Comparison of ENCODE assay signal across 29 cellular contexts in genomic region chr9:840343-840742, GRCh38. TPM values are rescaled to one million over a fixed set of nuclear protein-coding genes. Genes with fewer than 3 reads are reported as not detected.
DNase-seq lines count a peak whose midpoint lies in the region; ATAC-seq and TF ChIP-seq lines count a peak whose summit lies in the region.
"Had no signal": no experiment of that assay in that cellular context is flagged by ENCODE, and none has a peak within 500 bp of the region (broad histone marks: within the 10 kb centered on the region; RNA-seq: fewer than 3 reads in every experiment).

No MANE protein-coding gene starts in this region.

- ATAC-seq in GM23338 (peak; percentile 80), memory B cell (ENCODE audit: low read depth) (no peak), GM19467 (IDR thresholded peaks at IDR 0.05; ENCODE audit: unreplicated experiment) (no peak)
- no peak for ATAC-seq in activated CD8-positive, alpha-beta T cell treated with anti-CD3 and anti-CD28 coated beads for 36 hours
- ATAC-seq: activated T-helper 17 cell treated with anti-CD3 and anti-CD28 coated beads, Interleukin-2, amount 50 U/mL, for 72 hours had no signal

- H3K9me2 ChIP-seq in GM23338 (ENCODE audit: insufficient read depth) = no peaks in the 10 kb centered on the region

- H3F3A ChIP-seq in GM23338 (replicated peaks; ENCODE audit: low read depth) = peaks cover 17% of the 10 kb centered on the region

- POLR2A ChIA-PET in A673 (lab: Charles Lee; ENCODE audit: low non-redundant PET) = no interaction called here
- POLR2A ChIA-PET in activated CD8-positive, alpha-beta T cell treated with anti-CD3 and anti-CD28 coated beads for 36 hours (lab: Charles Lee) = no interaction called here

- H3K4me1 Mint-ChIP-seq in GM23338 (peaks cover 18% of the 10 kb centered on the region), memory B cell (peaks cover 4% of the 10 kb centered on the region)
- peaks cover 11% of the 10 kb centered on the region for H3K4me1 Mint-ChIP-seq in activated CD8-positive, alpha-beta T cell treated with anti-CD3 and anti-CD28 coated beads for 36 hours (ENCODE audit: low read depth)
- H3K4me1 Mint-ChIP-seq: activated T-helper 17 cell treated with anti-CD3 and anti-CD28 coated beads, Interleukin-2, amount 50 U/mL, for 72 hours had no signal

- no peaks in the 10 kb centered on the region for H3K79me2 ChIP-seq in GM23338 (replicated peaks; ENCODE audit: insufficient read depth)

- H3K4me3 Mint-ChIP-seq in GM23338 (peak overlapping the region; percentile 62; the same call in 2 of the 3 replicates), memory B cell (peak overlapping the region; percentile 12)
- no peak overlapping the region for H3K4me3 Mint-ChIP-seq in activated CD8-positive, alpha-beta T cell treated with anti-CD3 and anti-CD28 coated beads for 36 hours
- H3K4me3 Mint-ChIP-seq: activated naive CD4-positive, alpha-beta T cell treated with anti-CD3 and anti-CD28 coated beads, Interleukin-2, amount 50 U/mL, for 24 hours; activated T-helper 17 cell treated with anti-CD3 and anti-CD28 coated beads, Interleukin-2, amount 50 U/mL, for 72 hours; T-helper 2 cell treated with Interferon-gamma antibody and Interleukin-4, amounts not matched to agents 5 μg/mL and 100 μg/mL, for 36 hours had no signal

- peaks cover 11% of the 10 kb centered on the region for H3K9me3 Mint-ChIP-seq in GM23338
- no peaks in the 10 kb centered on the region for H3K9me3 Mint-ChIP-seq in activated CD8-positive, alpha-beta T cell treated with anti-CD3 and anti-CD28 coated beads for 36 hours
- H3K9me3 Mint-ChIP-seq in memory B cell = no peaks in the 10 kb centered on the region
- H3K9me3 Mint-ChIP-seq: activated naive CD4-positive, alpha-beta T cell treated with anti-CD3 and anti-CD28 coated beads, Interleukin-2, amount 50 U/mL, for 24 hours; activated T-helper 17 cell treated with anti-CD3 and anti-CD28 coated beads, Interleukin-2, amount 50 U/mL, for 72 hours; T-helper 2 cell treated with Interferon-gamma antibody and Interleukin-4, amounts not matched to agents 5 μg/mL and 100 μg/mL, for 36 hours had no signal

- intact Hi-C loops in A673 (cut with micrococcal nuclease; ENCODE audit: unreplicated experiment) = no loop called here
- intact Hi-C loops in activated CD8-positive, alpha-beta T cell treated with anti-CD3 and anti-CD28 coated beads for 36 hours (cut with micrococcal nuclease) = loop anchor here (5.0 to 10.0 kb wide), 2 partner anchors 134 to 212 kb away; partner anchors contain the start of genes DMRT2 and DMRT3

- H3K27ac Mint-ChIP-seq in GM23338 = no peak overlapping the region
- H3K27ac Mint-ChIP-seq in activated CD8-positive, alpha-beta T cell treated with anti-CD3 and anti-CD28 coated beads for 36 hours = no peak overlapping the region
- no peak overlapping the region for H3K27ac Mint-ChIP-seq in memory B cell
- H3K27ac Mint-ChIP-seq: activated naive CD4-positive, alpha-beta T cell treated with anti-CD3 and anti-CD28 coated beads, Interleukin-2, amount 50 U/mL, for 24 hours; activated T-helper 17 cell treated with anti-CD3 and anti-CD28 coated beads, Interleukin-2, amount 50 U/mL, for 72 hours; T-helper 2 cell treated with Interferon-gamma antibody and Interleukin-4, amounts not matched to agents 5 μg/mL and 100 μg/mL, for 36 hours had no signal

- H3K4me1 ChIP-seq in A673 (ENCODE audit: insufficient read depth, low read length, poor library complexity, severe bottlenecking) = no peaks in the 10 kb centered on the region
- H3K4me1 ChIP-seq in GM23338 (ENCODE audit: insufficient read depth) = peaks cover 18% of the 10 kb centered on the region

- H3K4me2 ChIP-seq in GM23338 = no peak overlapping the region
- H3K4me2 ChIP-seq: BLaER1 treated with 17β-estradiol and CSF1 and Interleukin-3, amounts not matched to agents 10 nM and 100 nM; KMS-11 had no signal

- H3K27me3 Mint-ChIP-seq in GM23338 (ENCODE audit: insufficient read depth, low read depth, poor library complexity) (peaks cover 90% of the 10 kb centered on the region), memory B cell (peaks cover 9% of the 10 kb centered on the region)
- H3K27me3 Mint-ChIP-seq in activated CD8-positive, alpha-beta T cell treated with anti-CD3 and anti-CD28 coated beads for 36 hours = peaks cover 40% of the 10 kb centered on the region

- BruUV-seq in A673 (replicated peaks; lab: Mats Ljungman, UMichigan) = no TSS peak

- H3K4me3 ChIP-seq in A673 (ENCODE audit: low read depth, low read length, poor library complexity, severe bottlenecking) (no peak overlapping the region), GM23338 (no peak overlapping the region)
- H3K4me3 ChIP-seq: BLaER1 treated with 17β-estradiol and CSF1 and Interleukin-3, amounts not matched to agents 10 nM and 100 nM; cardiac muscle cell had no signal

- no peak overlapping the region for H2AFZ ChIP-seq in GM23338

- H3K9me3 ChIP-seq in A673 (ENCODE audit: low read depth, low read length, poor library complexity, severe bottlenecking) = no peaks in the 10 kb centered on the region

- no peaks in the 10 kb centered on the region for H3K36me3 ChIP-seq in A673 (ENCODE audit: insufficient read depth, low read length, poor library complexity, severe bottlenecking)
- no peaks in the 10 kb centered on the region for H3K36me3 ChIP-seq in GM23338 (ENCODE audit: insufficient read depth)
- H3K36me3 ChIP-seq: BLaER1 treated with 17β-estradiol and CSF1 and Interleukin-3, amounts not matched to agents 10 nM and 100 nM; cardiac muscle cell; WERI-Rb-1 had no signal

- H3K36me3 Mint-ChIP-seq in GM23338 (ENCODE audit: low read depth) (0 out of 3 replicates have a peak, but pooled peaks cover 8% of the 10 kb centered on the region), memory B cell (no peaks in the 10 kb centered on the region)
- H3K36me3 Mint-ChIP-seq in activated CD8-positive, alpha-beta T cell treated with anti-CD3 and anti-CD28 coated beads for 36 hours (ENCODE audit: low read depth) = no peaks in the 10 kb centered on the region

- CTCF ChIA-PET in A673 (lab: Charles Lee) = no interaction called here
- CTCF ChIA-PET in activated CD8-positive, alpha-beta T cell treated with anti-CD3 and anti-CD28 coated beads for 36 hours (lab: Charles Lee) = no interaction called here

- TF ChIP-seq CTCF in A673 (conservative IDR thresholded peaks at IDR 0.05; ENCODE audit: low read depth, low read length) (no peak), GM23338 (conservative IDR thresholded peaks at IDR 0.05; ENCODE audit: low read depth in 2 of 2) (no peak)
- no peak for TF ChIP-seq CTCF in activated CD8-positive, alpha-beta T cell treated with anti-CD3 and anti-CD28 coated beads for 36 hours (IDR thresholded peaks at IDR 0.05)

- DNase-seq in A673 (ENCODE audit: low spot score) (peak; percentile 36), GM23338 (ENCODE audit: low spot score) (peak; percentile 86), memory B cell (ENCODE audit: low spot score in 2 of 2) (no peak), anterior cingulate cortex (lab: John Stamatoyannopoulos, UW) (no peak), HCEC 1CT (no peak), NCI-H2081 treated with DMSO at 0.1 percent for 48 hours (lab: John Stamatoyannopoulos, UW) (no peak)
- DNase-seq in activated CD8-positive, alpha-beta T cell treated with anti-CD3 and anti-CD28 coated beads for 36 hours = peak; percentile 22
- DNase-seq: activated CD8-positive, alpha-beta memory T cell treated with anti-CD3 and anti-CD28 coated beads, Interleukin-2, amount 50 U/mL, for 4 hours; aorta; NCI-H146; NCI-H2171 treated with DMSO at 0.1 percent for 48 hours; NCI-H526; nucleus accumbens; small intestine; stimulated activated CD4-positive, alpha-beta T cell treated with anti-CD3 and anti-CD28 coated beads, Interleukin-2, amount 100 ng/mL, for 24 hours; substantia nigra; WERI-Rb-1 had no signal

- H3K27me3 ChIP-seq in A673 (replicated peaks; ENCODE audit: insufficient read depth, low read depth, low read length, poor library complexity) (peaks cover 49% of the 10 kb centered on the region), GM23338 (ENCODE audit: insufficient read depth) (peaks cover 98% of the 10 kb centered on the region)

- H4K20me1 ChIP-seq in GM23338 (replicated peaks; ENCODE audit: insufficient read depth) = peaks cover 13% of the 10 kb centered on the region

- H3K27ac ChIP-seq in A673 (ENCODE audit: low read depth, low read length, poor library complexity, severe bottlenecking) (no peak overlapping the region), GM23338 (ENCODE audit: low read depth) (no peak overlapping the region)
- H3K27ac ChIP-seq: BLaER1 treated with 17β-estradiol and CSF1 and Interleukin-3, amounts not matched to agents 10 nM and 100 nM; cardiac muscle cell; KMS-11; WERI-Rb-1 had no signal

TF ChIP-seq in GM23338, 12 proteins besides CTCF, POLR2A, EP300 and RAD21 (continues in another document):
- TF ChIP-seq ETS1 (IDR thresholded peaks at IDR 0.05) = no peak
- TF ChIP-seq POLR2AphosphoS5 (IDR thresholded peaks at IDR 0.05; ENCODE audit: low read depth) = peak; percentile 78
- no peak for TF ChIP-seq EZH2phosphoT487 (IDR thresholded peaks at IDR 0.05; ENCODE audit: unreplicated experiment)
- peak; percentile 66; the same call in 1 of the 2 replicates for TF ChIP-seq NANOG (IDR thresholded peaks at IDR 0.05; ENCODE audit: borderline replicate concordance)
- no peak for TF ChIP-seq CREB1 (CRISPR knock-in tag; IDR thresholded peaks at IDR 0.05; ENCODE audit: low read depth)
- no peak for TF ChIP-seq EZH2 (IDR thresholded peaks at IDR 0.05; ENCODE audit: low read depth, unreplicated experiment)

RNA-seq across cellular contexts. Expression of gene DMRT1, which starts 1.2 kb away (rescaled TPM):
- not detected in 2 replicates for total RNA-seq in A673 (2021)
- 1.8 TPM in 1 of 2 replicates, not detected in the other for total RNA-seq in GM23338 (2014; rRNA removed; shearing (Covaris generic))
- polyA plus RNA-seq in GM23338 (2016; fragmentation: Nextera tagmentation; extraction: Ambion mirVana) = 0.23 TPM in 1 of 2 replicates, not detected in the other
- total RNA-seq in activated CD8-positive, alpha-beta T cell treated with anti-CD3 and anti-CD28 coated beads for 36 hours = not detected
- total RNA-seq: aorta, cardiac muscle cell, fibroblast of lung, glomerular endothelial cell, HT-29, lung microvascular endothelial cell, RPMI7951 had no signal
- polyA plus RNA-seq: aorta, cardiac muscle cell, fibroblast of lung, small intestine had no signal

Comparison
In these comparisons a context has a peak if more than half of its experiments do, and no peak if none do; other contexts are left out.
1. DNase-seq: peak in A673 (single experiment), GM23338 (single experiment) and activated CD8-positive, alpha-beta T cell treated with anti-CD3 and anti-CD28 coated beads for 36 hours (single experiment); none in memory B cell (0 of 2), anterior cingulate cortex (0 of 58), HCEC 1CT (single experiment) and NCI-H2081 treated with DMSO at 0.1 percent for 48 hours (single experiment).